1 cellular context compared by ENCODE assay signal in genomic region chr2:170310876-170311502, GRCh38.
TF ChIP-seq lines count a peak whose summit lies in the region.

No MANE protein-coding gene starts in this region.

TF ChIP-seq in GM12878, 131 proteins besides CTCF, POLR2A, EP300 and RAD21 (continued from another document and continues in another):
- TF ChIP-seq ZBTB33 (IDR thresholded peaks at IDR 0.05) = no peak
- TF ChIP-seq TBL1XR1 (IDR thresholded peaks at IDR 0.05; ENCODE audit: low read depth, low read length) = no peak
- no peak for TF ChIP-seq CEBPZ (IDR thresholded peaks at IDR 0.05; ENCODE audit: low read depth, low read length)
- TF ChIP-seq ZNF217 (IDR thresholded peaks at IDR 0.05) = peak; percentile 44; the same call in 1 of the 2 replicates
- peak; percentile 84 to 85 for TF ChIP-seq IKZF2 (IDR thresholded peaks at IDR 0.05)
- TF ChIP-seq STAT3 (IDR thresholded peaks at IDR 0.05; ENCODE audit: low read depth, low read length) = no peak
- no peak for TF ChIP-seq CEBPB (IDR thresholded peaks at IDR 0.05; ENCODE audit: borderline replicate concordance in 1 of 2, low read depth in 2 of 2, low read length in 2 of 2)
- TF ChIP-seq GATAD2B (conservative IDR thresholded peaks at IDR 0.05; ENCODE audit: low read depth) = no peak
- TF ChIP-seq BCLAF1 (IDR thresholded peaks at IDR 0.05) = no peak
- TF ChIP-seq ZNF207 (IDR thresholded peaks at IDR 0.05; ENCODE audit: borderline replicate concordance) = no peak
- no peak for TF ChIP-seq HDGF (IDR thresholded peaks at IDR 0.05)
- no peak for TF ChIP-seq E4F1 (IDR thresholded peaks at IDR 0.05; ENCODE audit: borderline replicate concordance, partially characterized antibody)
- TF ChIP-seq MAX (IDR thresholded peaks at IDR 0.05; ENCODE audit: low read depth, low read length) = no peak
- TF ChIP-seq NR2F1 (conservative IDR thresholded peaks at IDR 0.05) = no peak
- no peak for TF ChIP-seq MYB (IDR thresholded peaks at IDR 0.05; ENCODE audit: borderline replicate concordance, low read depth, low read length)
- TF ChIP-seq PRDM15 (CRISPR knock-in tag; IDR thresholded peaks at IDR 0.05) = no peak
- peak; percentile 5; the same call in 1 of the 2 replicates for TF ChIP-seq SPI1 (IDR thresholded peaks at IDR 0.05; ENCODE audit: borderline replicate concordance, insufficient read depth, low read depth, low read length)
- TF ChIP-seq SUPT20H (IDR thresholded peaks at IDR 0.05; ENCODE audit: borderline replicate concordance, control insufficient read depth, low read depth, low read length) = no peak
- no peak for TF ChIP-seq BMI1 (IDR thresholded peaks at IDR 0.05; ENCODE audit: borderline replicate concordance)
- TF ChIP-seq RAD51 (IDR thresholded peaks at IDR 0.05) = no peak
- no peak for TF ChIP-seq SRF (IDR thresholded peaks at IDR 0.05; ENCODE audit: low read depth in 2 of 2, low read length in 2 of 2)
- no peak for TF ChIP-seq SREBF1 (IDR thresholded peaks at IDR 0.05; ENCODE audit: low read length)
- no peak for TF ChIP-seq HCFC1 (IDR thresholded peaks at IDR 0.05; ENCODE audit: low read length)
- TF ChIP-seq CREM (IDR thresholded peaks at IDR 0.05; ENCODE audit: low read depth) = no peak
- no peak for TF ChIP-seq IRF4 (IDR thresholded peaks at IDR 0.05; ENCODE audit: low read depth, low read length)
- TF ChIP-seq ZBTB40 (IDR thresholded peaks at IDR 0.05; ENCODE audit: borderline replicate concordance) = no peak
- no peak for TF ChIP-seq RELA (IDR thresholded peaks at IDR 0.05; ENCODE audit: borderline replicate concordance, partially characterized antibody)
- TF ChIP-seq TCF3 (IDR thresholded peaks at IDR 0.05; ENCODE audit: borderline replicate concordance, insufficient read depth, low read depth, low read length) = no peak
- TF ChIP-seq RELB (IDR thresholded peaks at IDR 0.05; ENCODE audit: low read depth) = peak; percentile 82
- no peak for TF ChIP-seq MXI1 (IDR thresholded peaks at IDR 0.05; ENCODE audit: low read depth, low read length)
